23 cellular contexts compared by ENCODE assay signal in genomic region chr19:48756686-48757085, GRCh38. TPM values are rescaled to one million over a fixed set of nuclear protein-coding genes. Genes with fewer than 3 reads are reported as not detected.
"Had no signal": no experiment of that assay in that cellular context is flagged by ENCODE, and none has a peak within 500 bp of the region (broad histone marks: within the 10 kb centered on the region; RNA-seq: fewer than 3 reads in every experiment).

No MANE protein-coding gene starts in this region.

- H3K9me3 ChIP-seq: breast epithelium had no signal

- H3K4me3 Mint-ChIP-seq: activated CD4-positive, alpha-beta T cell treated with anti-CD3 and anti-CD28 coated beads, Interleukin-2, amount 10 ng/mL, durations not matched to agents 24 days and 14 days; activated CD8-positive, alpha-beta memory T cell treated with anti-CD3 and anti-CD28 coated beads, Interleukin-2, amount 10 ng/mL, durations not matched to agents 7 days and 5 days; activated naive CD4-positive, alpha-beta T cell treated with anti-CD3 and anti-CD28 coated beads, Interleukin-2, amount 50 U/mL, for 24 hours; activated T-cell treated with anti-CD3 and anti-CD28 coated beads, Interleukin-2, amount 50 U/mL, for 24 hours; activated T-helper 1 cell treated with anti-CD3 and anti-CD28 coated beads, Interleukin-12 subunit alpha, Interleukin-12 subunit beta, Interleukin-2, Interleukin-4 antibody, amounts not matched to agents 30 ng/mL and 10 ng/mL and 1 ng/mL, durations not matched to agents 14 hours and 24 hours and 36 hours; T-helper 1 cell treated with Interleukin-12 subunit alpha and Interleukin-12 subunit beta and Interleukin-4 antibody, amounts not matched to agents 30 μg/mL and 1 μg/mL, for 36 hours had no signal

- H3K36me3 Mint-ChIP-seq: activated CD8-positive, alpha-beta memory T cell treated with anti-CD3 and anti-CD28 coated beads, Interleukin-2, amount 10 ng/mL, durations not matched to agents 7 days and 5 days; activated naive CD4-positive, alpha-beta T cell treated with anti-CD3 and anti-CD28 coated beads, Interleukin-2, amount 50 U/mL, for 24 hours had no signal

- H3K27ac ChIP-seq: breast epithelium had no signal

- DNase-seq: activated CD4-positive, alpha-beta T cell treated with anti-CD3 and anti-CD28 coated beads for 1 hour; activated CD4-positive, alpha-beta T cell treated with anti-CD3 and anti-CD28 coated beads, Interleukin-2, amount 10 ng/mL, durations not matched to agents 24 days and 14 days; activated CD4-positive, alpha-beta T cell treated with anti-CD3 and anti-CD28 coated beads, Interleukin-2, amount 50 U/mL, for 48 hours; activated CD8-positive, alpha-beta memory T cell treated with anti-CD3 and anti-CD28 coated beads, Interleukin-2, amount 10 ng/mL, durations not matched to agents 7 days and 5 days; activated effector memory CD4-positive, alpha-beta T cell treated with Interleukin-2 at 50 U/mL for 16 hours; activated naive CD4-positive, alpha-beta T cell; activated T-cell treated with anti-CD3 and anti-CD28 coated beads, Interleukin-2, amount 50 U/mL, for 24 hours; aorta; caudate nucleus; NCI-H1092; NCI-H1417 treated with DMSO at 0.1 percent for 48 hours; NCI-H1694 treated with DMSO at 0.1 percent for 48 hours; NCI-H2029 treated with DMSO at 0.1 percent for 48 hours; NCI-H510A treated with DMSO at 0.1 percent for 48 hours; NCI-H69; PC-3; SHP77 treated with DMSO at 0.1 percent for 48 hours had no signal

- H3K36me3 ChIP-seq: breast epithelium had no signal

- H3K27me3 ChIP-seq: breast epithelium had no signal

- H3K4me3 ChIP-seq: breast epithelium had no signal

- H3K9me3 Mint-ChIP-seq: activated CD4-positive, alpha-beta T cell treated with anti-CD3 and anti-CD28 coated beads, Interleukin-2, amount 10 ng/mL, durations not matched to agents 24 days and 14 days; activated naive CD4-positive, alpha-beta T cell treated with anti-CD3 and anti-CD28 coated beads, Interleukin-2, amount 50 U/mL, for 24 hours; activated T-cell treated with anti-CD3 and anti-CD28 coated beads, Interleukin-2, amount 50 U/mL, for 24 hours; activated T-helper 1 cell treated with anti-CD3 and anti-CD28 coated beads, Interleukin-12 subunit alpha, Interleukin-12 subunit beta, Interleukin-2, Interleukin-4 antibody, amounts not matched to agents 30 ng/mL and 10 ng/mL and 1 ng/mL, durations not matched to agents 14 hours and 24 hours and 36 hours; T-helper 1 cell treated with Interleukin-12 subunit alpha and Interleukin-12 subunit beta and Interleukin-4 antibody, amounts not matched to agents 30 μg/mL and 1 μg/mL, for 36 hours had no signal

- ATAC-seq: activated CD8-positive, alpha-beta memory T cell treated with anti-CD3 and anti-CD28 coated beads, Interleukin-2, amount 10 ng/mL, durations not matched to agents 7 days and 5 days; PC-3 had no signal

- H3K4me1 ChIP-seq: breast epithelium had no signal

- H3K27ac Mint-ChIP-seq: activated CD4-positive, alpha-beta T cell treated with anti-CD3 and anti-CD28 coated beads, Interleukin-2, amount 10 ng/mL, durations not matched to agents 24 days and 14 days; activated CD8-positive, alpha-beta memory T cell treated with anti-CD3 and anti-CD28 coated beads, Interleukin-2, amount 10 ng/mL, durations not matched to agents 7 days and 5 days; activated naive CD4-positive, alpha-beta T cell treated with anti-CD3 and anti-CD28 coated beads, Interleukin-2, amount 50 U/mL, for 24 hours; activated T-cell treated with anti-CD3 and anti-CD28 coated beads, Interleukin-2, amount 50 U/mL, for 24 hours; activated T-helper 1 cell treated with anti-CD3 and anti-CD28 coated beads, Interleukin-12 subunit alpha, Interleukin-12 subunit beta, Interleukin-2, Interleukin-4 antibody, amounts not matched to agents 30 ng/mL and 10 ng/mL and 1 ng/mL, durations not matched to agents 14 hours and 24 hours and 36 hours; T-helper 1 cell treated with Interleukin-12 subunit alpha and Interleukin-12 subunit beta and Interleukin-4 antibody, amounts not matched to agents 30 μg/mL and 1 μg/mL, for 36 hours had no signal

RNA-seq across cellular contexts. Expression of gene FGF21, which starts 1.4 kb away (rescaled TPM):
- total RNA-seq: activated CD4-positive, alpha-beta T cell treated with anti-CD3 and anti-CD28 coated beads, Interleukin-2, amount 10 ng/mL, durations not matched to agents 24 days and 14 days; activated CD8-positive, alpha-beta memory T cell treated with anti-CD3 and anti-CD28 coated beads, Interleukin-2, amount 10 ng/mL, durations not matched to agents 7 days and 5 days; activated T-helper 1 cell treated with anti-CD3 and anti-CD28 coated beads, Interleukin-12 subunit alpha, Interleukin-12 subunit beta, Interleukin-2, Interleukin-4 antibody, amounts not matched to agents 30 ng/mL and 10 ng/mL and 1 ng/mL, durations not matched to agents 14 hours and 24 hours and 36 hours; aorta; breast epithelium; cerebellum; PC-3; SK-MEL-5 had no signal
- polyA plus RNA-seq: aorta had no signal

RNA-seq across cellular contexts. Expression of gene IZUMO1, which starts 10.0 kb away (rescaled TPM):
- total RNA-seq: activated CD8-positive, alpha-beta memory T cell treated with anti-CD3 and anti-CD28 coated beads, Interleukin-2, amount 10 ng/mL, durations not matched to agents 7 days and 5 days; activated T-helper 1 cell treated with anti-CD3 and anti-CD28 coated beads, Interleukin-12 subunit alpha, Interleukin-12 subunit beta, Interleukin-2, Interleukin-4 antibody, amounts not matched to agents 30 ng/mL and 10 ng/mL and 1 ng/mL, durations not matched to agents 14 hours and 24 hours and 36 hours; PC-3; SK-MEL-5 had no signal

RNA-seq across cellular contexts. Expression of gene RASIP1, which starts 16.3 kb away (rescaled TPM):
- total RNA-seq: activated CD8-positive, alpha-beta memory T cell treated with anti-CD3 and anti-CD28 coated beads, Interleukin-2, amount 10 ng/mL, durations not matched to agents 7 days and 5 days had no signal
